In genomic region chr9:73039253-73039915, GRCh38 we compare ENCODE assay signal across 11 cellular contexts.
DNase-seq lines count a peak whose midpoint lies in the region; ATAC-seq and TF ChIP-seq lines count a peak whose summit lies in the region.
"Had no signal": no experiment of that assay in that cellular context is flagged by ENCODE, and none has a peak within 500 bp of the region (broad histone marks: within the 10 kb centered on the region; RNA-seq: fewer than 3 reads in every experiment).

No MANE protein-coding gene starts in this region.

- H3K36me3 Mint-ChIP-seq in type B pancreatic cell, result no peaks in the 10 kb centered on the region

- H3K4me3 Mint-ChIP-seq in type B pancreatic cell, result no peak overlapping the region

- no peaks in the 10 kb centered on the region for H3K9me3 Mint-ChIP-seq in type B pancreatic cell

- peaks cover 18% of the 10 kb centered on the region for H3K4me1 Mint-ChIP-seq in type B pancreatic cell (ENCODE audit: unreplicated experiment)

- no peaks in the 10 kb centered on the region for H3K27me3 Mint-ChIP-seq in type B pancreatic cell

- ATAC-seq in body of pancreas, result peak; percentile 33
- peak; percentile 89 for ATAC-seq in left ventricle myocardium superior
- no peak for ATAC-seq in left colon

- no peak for TF ChIP-seq POLR2A in body of pancreas (IDR thresholded peaks at IDR 0.05)

- DNase-seq in AG08395 (ENCODE audit: low spot score), result peak; percentile 43
- peak in 3 of 4 donors; percentile 6 to 38 (median 24) for DNase-seq in body of pancreas
- DNase-seq in left ventricle myocardium superior, result no peak
- no peak for DNase-seq in NCI-H526 treated with DMSO at 0.1 percent for 48 hours (lab: John Stamatoyannopoulos, UW)
- no peak for DNase-seq in left colon
- no peak for DNase-seq in amniotic stem cell (lab: John Stamatoyannopoulos, UW)
- no peak for DNase-seq in type B pancreatic cell (ENCODE audit: extremely low spot score, unreplicated experiment)
- DNase-seq: NCI-H1092; NK-92 treated with Interleukin-12 subunit alpha and Interleukin-12 subunit beta, amount 100 ng/mL, for 24 hours; T-helper 1 cell had no signal

- no peaks in the 10 kb centered on the region for H3K36me3 ChIP-seq in body of pancreas (replicated peaks in 1 of 2; ENCODE audit: insufficient read depth in 1 of 2, low read depth in 2 of 2)
- no peaks in the 10 kb centered on the region for H3K36me3 ChIP-seq in rectal smooth muscle tissue (ENCODE audit: control insufficient read depth, insufficient read depth, low read length)

- H3K27ac Mint-ChIP-seq in type B pancreatic cell, result no peak overlapping the region

- H3K9me3 ChIP-seq in body of pancreas, result no peaks in the 10 kb centered on the region

- H3K27me3 ChIP-seq in body of pancreas (no peaks in the 10 kb centered on the region), rectal smooth muscle tissue (ENCODE audit: control insufficient read depth, insufficient read depth, low read length) (no peaks in the 10 kb centered on the region)

- H3K4me3 ChIP-seq in body of pancreas (no peak overlapping the region), rectal smooth muscle tissue (ENCODE audit: low read length) (no peak overlapping the region)

- 64 to 70% methylated on average over 2 of the region's 2 CpGs for WGBS in body of pancreas, 2 donors

- H3K4me1 ChIP-seq in body of pancreas, result peaks cover 14% of the 10 kb centered on the region
- H3K4me1 ChIP-seq in rectal smooth muscle tissue (ENCODE audit: control insufficient read depth, insufficient read depth, low read length), result peaks cover 19% of the 10 kb centered on the region

- TF ChIP-seq CTCF in body of pancreas (IDR thresholded peaks at IDR 0.05) (no peak), type B pancreatic cell (conservative IDR thresholded peaks at IDR 0.05) (no peak)

- intact Hi-C loops in body of pancreas (cut with DNase I), result no loop called here
- intact Hi-C loops in left ventricle myocardium superior (cut with micrococcal nuclease), result no loop called here
- intact Hi-C loops in left colon (cut with DNase I, micrococcal nuclease), result loop anchor here in 1 of 2 donors (10.0 kb wide), 1 partner anchor 45 kb away; no protein-coding TSS in a partner anchor

- no peak overlapping the region for H3K9ac ChIP-seq in rectal smooth muscle tissue (ENCODE audit: low read length)

- H3K27ac ChIP-seq in body of pancreas (peak overlapping the region in 1 of 4 donors; percentile 35), rectal smooth muscle tissue (ENCODE audit: low read depth, low read length) (peak overlapping the region; percentile 88)

Comparison
In these comparisons a context has a peak if more than half of its experiments do, and no peak if none do; other contexts are left out.
1. DNase-seq: peak in AG08395 (single experiment) and body of pancreas (3 of 4); none in left ventricle myocardium superior (single experiment), NCI-H526 treated with DMSO at 0.1 percent for 48 hours (single experiment), left colon (0 of 2), amniotic stem cell (single experiment) and type B pancreatic cell (single experiment).